In the genomic region with DNA sequence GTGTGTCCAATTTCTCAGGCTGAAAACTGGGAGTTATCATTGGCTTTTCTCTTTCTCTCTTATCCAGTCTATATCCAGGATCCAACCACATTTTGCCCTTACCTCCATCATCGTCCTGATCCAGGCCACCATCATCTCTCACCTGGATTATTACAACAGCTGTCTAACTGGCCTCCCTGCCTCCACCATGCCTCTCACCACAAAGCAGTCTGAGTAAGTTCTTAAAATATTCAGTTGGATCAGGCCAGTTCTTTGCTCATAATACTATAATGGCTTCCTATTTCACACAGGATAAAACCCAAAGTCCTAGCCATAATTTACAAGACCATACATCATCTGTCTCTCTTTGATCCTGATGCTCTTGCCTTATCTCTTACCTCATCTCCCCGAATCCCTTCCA, we compare ENCODE assay signal across 20 cellular contexts.
"Had no signal": no experiment of that assay in that cellular context is flagged by ENCODE, and none has a peak within 500 bp of the region (broad histone marks: within the 10 kb centered on the region; RNA-seq: fewer than 3 reads in every experiment).

No MANE protein-coding gene starts in this region.

- H3K4me2 ChIP-seq: hepatocyte had no signal

- H3K27me3 Mint-ChIP-seq: activated B cell treated with CpG ODN at 0.5 μM for 24 hours; activated CD4-positive, alpha-beta memory T cell treated with anti-CD3 and anti-CD28 coated beads for 36 hours; activated naive CD8-positive, alpha-beta T cell treated with anti-CD3 and anti-CD28 coated beads for 36 hours; brain; central memory CD8-positive, alpha-beta T cell had no signal

- H3K27ac ChIP-seq: colonic mucosa, hepatocyte, pancreas, thoracic aorta had no signal

- H3K36me3 Mint-ChIP-seq: brain had no signal

- ATAC-seq: left lobe of liver; pancreas; sciatic nerve; stimulated activated effector memory CD8-positive, alpha-beta T cell treated with anti-CD3 and anti-CD28 coated beads, Interleukin-12 subunit alpha, Interleukin-12 subunit beta, amount 100 ng/mL, for 72 hours had no signal

- H2AFZ ChIP-seq: hepatocyte had no signal

- H3K36me3 ChIP-seq: colonic mucosa, pancreas, thoracic aorta had no signal

- H3K27ac Mint-ChIP-seq: activated B cell treated with CpG ODN at 0.5 μM for 24 hours; activated CD4-positive, alpha-beta memory T cell treated with anti-CD3 and anti-CD28 coated beads for 36 hours; activated naive CD8-positive, alpha-beta T cell treated with anti-CD3 and anti-CD28 coated beads for 36 hours; activated T-helper 1 cell treated with anti-CD3 and anti-CD28 coated beads, Interleukin-12 subunit alpha, Interleukin-12 subunit beta, Interleukin-2, Interleukin-4 antibody, amounts not matched to agents 30 ng/mL and 10 ng/mL and 1 ng/mL, durations not matched to agents 14 hours and 24 hours and 36 hours; brain; stimulated activated effector memory CD8-positive, alpha-beta T cell treated with anti-CD3 and anti-CD28 coated beads, Interleukin-12 subunit alpha, Interleukin-12 subunit beta, amount 100 ng/mL, for 72 hours had no signal

- H3K27me3 ChIP-seq: colonic mucosa, hepatocyte, pancreas had no signal

- H3K4me3 ChIP-seq: colonic mucosa, hepatocyte, lung, pancreas, thoracic aorta had no signal

- H3K9me3 ChIP-seq: colonic mucosa, pancreas, thoracic aorta had no signal

- H3K4me3 Mint-ChIP-seq: activated B cell treated with CpG ODN at 0.5 μM for 24 hours; activated CD4-positive, alpha-beta memory T cell treated with anti-CD3 and anti-CD28 coated beads for 36 hours; activated naive CD8-positive, alpha-beta T cell treated with anti-CD3 and anti-CD28 coated beads for 36 hours; activated T-helper 1 cell treated with anti-CD3 and anti-CD28 coated beads, Interleukin-12 subunit alpha, Interleukin-12 subunit beta, Interleukin-2, Interleukin-4 antibody, amounts not matched to agents 30 ng/mL and 10 ng/mL and 1 ng/mL, durations not matched to agents 14 hours and 24 hours and 36 hours; brain; central memory CD8-positive, alpha-beta T cell; stimulated activated effector memory CD8-positive, alpha-beta T cell treated with anti-CD3 and anti-CD28 coated beads, Interleukin-12 subunit alpha, Interleukin-12 subunit beta, amount 100 ng/mL, for 72 hours had no signal

- H3K79me2 ChIP-seq: hepatocyte had no signal

- H3K9me3 Mint-ChIP-seq: central memory CD8-positive, alpha-beta T cell; stimulated activated effector memory CD8-positive, alpha-beta T cell treated with anti-CD3 and anti-CD28 coated beads, Interleukin-12 subunit alpha, Interleukin-12 subunit beta, amount 100 ng/mL, for 72 hours had no signal

- DNase-seq: activated B cell treated with CpG ODN at 0.5 μM for 24 hours; activated CD4-positive, alpha-beta memory T cell treated with anti-CD3 and anti-CD28 coated beads for 36 hours; activated CD4-positive, alpha-beta T cell treated with anti-CD3 and anti-CD28 coated beads for 4 hours; activated naive CD8-positive, alpha-beta T cell treated with anti-CD3 and anti-CD28 coated beads for 36 hours; activated T-cell treated with anti-CD3 and anti-CD28 coated beads for 4 hours; amygdala; colonic mucosa; islet precursor cell; pancreas; stimulated activated CD4-positive, alpha-beta T cell treated with anti-CD3 and anti-CD28 coated beads, Interleukin-4, amount 100 ng/mL, for 24 hours; SW 1271 had no signal

- H3K4me1 ChIP-seq: colonic mucosa, pancreas had no signal
